In genomic region chr2:75556679-75557366, GRCh38 we compare ENCODE assay signal across 20 cellular contexts. TPM values are rescaled to one million over a fixed set of nuclear protein-coding genes. Genes with fewer than 3 reads are reported as not detected.
"Had no signal": no experiment of that assay in that cellular context is flagged by ENCODE, and none has a peak within 500 bp of the region (broad histone marks: within the 10 kb centered on the region; RNA-seq: fewer than 3 reads in every experiment).

No MANE protein-coding gene starts in this region.

- ATAC-seq: heart right ventricle; left lobe of liver; psoas muscle; stimulated activated naive B cell treated with anti-CD40 and anti-IgM and Interleukin-4, amounts not matched to agents 10 μg/mL and 1 μg/mL and 100 μg/mL, for 72 hours; stimulated activated naive CD8-positive, alpha-beta T cell treated with anti-CD3 and anti-CD28 coated beads, Interleukin-15, amount 100 ng/mL, for 72 hours had no signal

- H3K4me3 ChIP-seq: coronary artery, heart right ventricle, psoas muscle, sigmoid colon, skin epidermis, thoracic aorta, transverse colon had no signal

- H3K9me3 ChIP-seq: heart right ventricle, psoas muscle, sigmoid colon, thoracic aorta, transverse colon had no signal

- H3K27ac ChIP-seq: coronary artery, heart right ventricle, psoas muscle, sigmoid colon, skin epidermis, thoracic aorta, transverse colon had no signal

- H3K36me3 ChIP-seq: heart right ventricle, sigmoid colon, thoracic aorta, transverse colon had no signal

- DNase-seq: effector CD4-positive, alpha-beta T cell; heart right ventricle; hypothalamus; islet precursor cell; midbrain; naive B cell; occipital lobe; psoas muscle; retina; sigmoid colon; stimulated activated CD4-positive, alpha-beta T cell treated with anti-CD3 and anti-CD28 coated beads, Interleukin-2, amount 100 ng/mL, for 24 hours; stimulated activated CD4-positive, alpha-beta T cell treated with anti-CD3 and anti-CD28 coated beads, Interleukin-4, amount 100 ng/mL, for 4 hours; stimulated activated naive B cell treated with anti-CD40 and anti-IgM and Interleukin-4, amounts not matched to agents 10 μg/mL and 1 μg/mL and 100 μg/mL, for 72 hours; stimulated activated naive CD8-positive, alpha-beta T cell treated with anti-CD3 and anti-CD28 coated beads, Interleukin-15, amount 100 ng/mL, for 72 hours; substantia nigra; transverse colon had no signal

RNA-seq across cellular contexts. Expression of gene EVA1A, which starts 3.9 kb away (rescaled TPM):
- total RNA-seq: transverse colon had no signal
